ENCODE assay signal across 7 cellular contexts in the genomic region with DNA sequence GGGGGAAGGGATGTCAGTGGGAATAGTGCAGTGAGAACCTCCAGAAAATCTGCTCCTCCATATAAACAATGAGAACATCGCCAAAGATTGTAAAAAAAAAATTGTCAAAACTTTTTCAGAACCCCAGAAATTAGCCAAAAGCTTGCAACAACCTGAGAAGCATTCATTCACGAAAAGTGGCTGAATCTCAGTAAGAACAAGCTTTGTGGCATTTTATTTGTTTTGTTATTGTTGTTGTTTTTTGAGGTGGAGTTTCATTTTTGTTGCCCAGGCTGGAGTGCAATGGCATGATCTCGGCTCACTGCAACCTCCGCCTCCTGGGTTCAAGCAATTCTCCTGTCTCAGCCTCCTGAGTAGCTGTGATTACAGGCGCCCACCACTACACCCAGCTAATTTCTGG.
DNase-seq lines count a peak whose midpoint lies in the region; ATAC-seq, FAIRE-seq and TF ChIP-seq lines count a peak whose summit lies in the region.
"Not testable (repeated sequence)": the region's sequence is repeated elsewhere in the genome, so short reads cannot be mapped to it uniquely, and the experiment has no call there.

No MANE protein-coding gene starts in this region.

- H3K4me2 ChIP-seq in A549 = peak overlapping the region; percentile 74
- H3K4me2 ChIP-seq in IMR-90 (ENCODE audit: low read depth, low read length) = not testable (repeated sequence)

- H3K36me3 ChIP-seq in IMR-90 (ENCODE audit: control insufficient read depth, insufficient read depth, low read length); kidney (ENCODE audit: control insufficient read depth in 1 of 2, insufficient read depth in 2 of 2, low read length in 2 of 2); stomach: not testable (repeated sequence)

- not testable (repeated sequence) for DNase-seq in A549 (ENCODE audit: low read depth in 1 of 2, low spot score in 1 of 2); IMR-90; activated T-helper 2 cell treated with anti-CD3 and anti-CD28 coated beads, Interferon-gamma antibody, Interleukin-2, Interleukin-4, amounts not matched to agents 10 μg/mL and 5 μg/mL and 100 μg/mL, durations not matched to agents 14 hours and 24 hours and 36 hours (ENCODE audit: low spot score); MCF 10A (ENCODE audit: unreplicated experiment); kidney; progenitor cell of endocrine pancreas (ENCODE audit: low spot score, unreplicated experiment); stomach

- 0 out of 2 replicates have a peak overlapping the region, but pooled peaks have one; percentile 87 for H2BK20ac ChIP-seq in IMR-90 (ENCODE audit: low read depth, low read length)

- H2AK5ac ChIP-seq in IMR-90 (ENCODE audit: low read depth, low read length) = peak overlapping the region; percentile 87; the same call in 1 of the 2 replicates

- POLR2A ChIA-PET in A549 (lab: Yijun Ruan, JAX); IMR-90 (lab: Charles Lee; ENCODE audit: unreplicated experiment): not testable (repeated sequence)
- POLR2A ChIA-PET in MCF 10A (lab: Yijun Ruan, JAX) = interaction anchor here (0.7 to 12.1 kb wide), 20 partner anchors 8 to 282 kb away, joined by 3 to 110 read pairs (median 13); a partner anchor contains a TSS

- H2BK15ac ChIP-seq in IMR-90 (ENCODE audit: low read depth, low read length) = peak overlapping the region; percentile 91; the same call in 2 of the 3 replicates

- H2BK120ac ChIP-seq in IMR-90 (ENCODE audit: low read depth, low read length) = peak overlapping the region; percentile 76; the same call in 1 of the 2 replicates

- peak overlapping the region; percentile 67; the same call in 1 of the 2 replicates for H3K4ac ChIP-seq in IMR-90 (ENCODE audit: low read depth, low read length)

- WGBS in A549 (ENCODE audit: missing lambda C conversion rate) = 92% methylated on average over 5 of the region's 5 CpGs
- no CpG with 5 or more reads among the region's 5 CpGs for WGBS in IMR-90 (ENCODE audit: extremely low coverage in 2 of 2, insufficient read length in 1 of 2), 2 experiments
- WGBS in stomach, 5 donors = 95 to 99% (median 96%) methylated on average over 5 of the region's 5 CpGs

- not testable (repeated sequence) for H2AFZ ChIP-seq in IMR-90 (replicated peaks; ENCODE audit: low read length, poor library complexity)

- in situ Hi-C loops in IMR-90 (cut with MboI; ENCODE audit: low sequenced_read_pairs) = not testable (repeated sequence)

- H3K56ac ChIP-seq in IMR-90 (ENCODE audit: extremely low read depth, insufficient read depth, low read length) = not testable (repeated sequence)

- H3K4me1 Mint-ChIP-seq in activated T-helper 2 cell treated with anti-CD3 and anti-CD28 coated beads, Interferon-gamma antibody, Interleukin-2, Interleukin-4, amounts not matched to agents 10 μg/mL and 5 μg/mL and 100 μg/mL, durations not matched to agents 14 hours and 24 hours and 36 hours (ENCODE audit: low read depth) = peaks cover 58% of the 10 kb centered on the region
- peaks cover 29% of the 10 kb centered on the region for H3K4me1 Mint-ChIP-seq in MCF 10A (ENCODE audit: insufficient read depth, unreplicated experiment)
- peaks cover 27% of the 10 kb centered on the region for H3K4me1 Mint-ChIP-seq in progenitor cell of endocrine pancreas (ENCODE audit: low read depth)

- H3K9ac ChIP-seq in IMR-90 (ENCODE audit: low read depth, low read length); kidney (ENCODE audit: low read length in 2 of 2): not testable (repeated sequence)

- not testable (repeated sequence) for H3K4me3 Mint-ChIP-seq in activated T-helper 2 cell treated with anti-CD3 and anti-CD28 coated beads, Interferon-gamma antibody, Interleukin-2, Interleukin-4, amounts not matched to agents 10 μg/mL and 5 μg/mL and 100 μg/mL, durations not matched to agents 14 hours and 24 hours and 36 hours (ENCODE audit: low read depth); MCF 10A (ENCODE audit: unreplicated experiment); progenitor cell of endocrine pancreas (ENCODE audit: low read depth)

- H3K9me3 Mint-ChIP-seq in activated T-helper 2 cell treated with anti-CD3 and anti-CD28 coated beads, Interferon-gamma antibody, Interleukin-2, Interleukin-4, amounts not matched to agents 10 μg/mL and 5 μg/mL and 100 μg/mL, durations not matched to agents 14 hours and 24 hours and 36 hours = peaks cover 43% of the 10 kb centered on the region
- H3K9me3 Mint-ChIP-seq in MCF 10A (ENCODE audit: unreplicated experiment) (peaks cover 16% of the 10 kb centered on the region), progenitor cell of endocrine pancreas (ENCODE audit: low read depth) (peaks cover 25% of the 10 kb centered on the region)

- not testable (repeated sequence) for FAIRE-seq in A549 (lab: Jason Lieb, UNC); kidney (lab: Jason Lieb, UNC)

- H4K8ac ChIP-seq in IMR-90 (ENCODE audit: low read depth in 2 of 2, low read length in 2 of 2) = peak overlapping the region in 1 of 2 experiments; percentile 72; a peak in 1 of 4 replicates

- CTCF ChIA-PET in A549 (lab: Yijun Ruan, JAX) (interaction anchor here (1.0 to 2.5 kb wide), 4 partner anchors 12 to 234 kb away, joined by 3 to 6 read pairs (median 4); no protein-coding TSS in a partner anchor), IMR-90 (lab: Yijun Ruan, JAX) (interaction anchor here (1.3 to 1.5 kb wide), 2 partner anchors 9 to 109 kb away, joined by 3 read pairs; no protein-coding TSS in a partner anchor), MCF 10A (lab: Yijun Ruan, JAX) (interaction anchor here (1.0 to 3.6 kb wide), 6 partner anchors 15 to 284 kb away, joined by 3 to 14 read pairs (median 4); no protein-coding TSS in a partner anchor)

- ATAC-seq in A549; IMR-90 (ENCODE audit: low read depth): not testable (repeated sequence)

- H4K20me1 ChIP-seq in IMR-90 (ENCODE audit: insufficient read depth, low read length) = not testable (repeated sequence)

- not testable (repeated sequence) for H2AK9ac ChIP-seq in IMR-90 (replicated peaks; ENCODE audit: low read depth, low read length, poor library complexity)

- not testable (repeated sequence) for H3K4me3 ChIP-seq in A549; IMR-90 (ENCODE audit: insufficient read depth, low read depth, low read length); kidney (ENCODE audit: low read length in 2 of 2); stomach

- TF ChIP-seq CTCF in A549 (IDR thresholded peaks at IDR 0.05); IMR-90 (conservative IDR thresholded peaks at IDR 0.05; ENCODE audit: low read depth, low read length); MCF 10A (IDR thresholded peaks at IDR 0.05; ENCODE audit: unreplicated experiment); kidney (IDR thresholded peaks at IDR 0.05; ENCODE audit: borderline replicate concordance, extremely low read depth, insufficient read depth); progenitor cell of endocrine pancreas (IDR thresholded peaks at IDR 0.05; ENCODE audit: unreplicated experiment); stomach (IDR thresholded peaks at IDR 0.05): not testable (repeated sequence)

- not testable (repeated sequence) for TF ChIP-seq EP300 in A549 (IDR thresholded peaks at IDR 0.05); stomach (IDR thresholded peaks at IDR 0.05)

- H4K5ac ChIP-seq in IMR-90 (ENCODE audit: low read depth, low read length) = peak overlapping the region; percentile 44

- H3K27ac ChIP-seq in A549 (peak overlapping the region; percentile 73 to 94), IMR-90 (ENCODE audit: insufficient read depth, low read length) (peak overlapping the region; percentile 84; the same call in 1 of the 2 replicates), kidney (ENCODE audit: low read depth in 2 of 2, low read length in 2 of 2) (peak overlapping the region; percentile 5 to 92), stomach (peak overlapping the region in 4 of 5 donors; percentile 96 to 99 (median 99))

- H2BK5ac ChIP-seq in IMR-90 (ENCODE audit: low read depth, low read length, poor library complexity, severe bottlenecking) = not testable (repeated sequence)

- H3K27ac Mint-ChIP-seq in activated T-helper 2 cell treated with anti-CD3 and anti-CD28 coated beads, Interferon-gamma antibody, Interleukin-2, Interleukin-4, amounts not matched to agents 10 μg/mL and 5 μg/mL and 100 μg/mL, durations not matched to agents 14 hours and 24 hours and 36 hours = peak overlapping the region; percentile 23
- H3K27ac Mint-ChIP-seq in MCF 10A (ENCODE audit: low read depth, unreplicated experiment) (peak overlapping the region; percentile 90), progenitor cell of endocrine pancreas (peak overlapping the region; percentile 94)

- peaks cover 23% of the 10 kb centered on the region for H3K9me1 ChIP-seq in IMR-90 (ENCODE audit: insufficient read depth, low read length)

- H3K79me1 ChIP-seq in IMR-90 (ENCODE audit: low read depth in 1 of 2, low read length in 2 of 2) = peaks cover 14 to 38% of the 10 kb centered on the region in 2 experiments; a peak in 3 of 4 replicates

- peak overlapping the region; percentile 74 for H3K18ac ChIP-seq in IMR-90 (ENCODE audit: low read depth, low read length)

- peak overlapping the region; percentile 2; the same call in 1 of the 2 replicates for H3K14ac ChIP-seq in IMR-90 (replicated peaks; ENCODE audit: low read depth, low read length)

- H3K23ac ChIP-seq in IMR-90 (ENCODE audit: low read depth, low read length) = peak overlapping the region; percentile 1; the same call in 1 of the 2 replicates

- BruUV-seq in IMR-90 (replicated peaks; lab: Mats Ljungman, UMichigan); MCF 10A (replicated peaks; lab: Mats Ljungman, UMichigan): not testable (repeated sequence)

- H3K27me3 ChIP-seq in IMR-90 (ENCODE audit: control insufficient read depth, insufficient read depth, low read length); stomach: not testable (repeated sequence)

- peak overlapping the region; percentile 63; the same call in 1 of the 2 replicates for H4K91ac ChIP-seq in IMR-90 (ENCODE audit: insufficient read depth, low read depth, low read length)

- TF ChIP-seq RAD21 in A549 (conservative IDR thresholded peaks at IDR 0.05 in 1 of 2, IDR thresholded peaks at IDR 0.05 in 1 of 2); IMR-90 (IDR thresholded peaks at IDR 0.05; ENCODE audit: low read length): not testable (repeated sequence)

- H3K9me3 ChIP-seq in A549 = peaks cover 27% of the 10 kb centered on the region
- H3K9me3 ChIP-seq in IMR-90 (ENCODE audit: control insufficient read depth, insufficient read depth, low read length); kidney (ENCODE audit: control insufficient read depth in 1 of 2, low read length in 2 of 2); stomach: not testable (repeated sequence)

- dilution Hi-C loops in IMR-90 (cut with HindIII; ENCODE audit: low sequenced_read_pairs, unreplicated experiment) = not testable (repeated sequence)

- TF ChIP-seq POLR2A in A549 (IDR thresholded peaks at IDR 0.05; ENCODE audit: low read length); IMR-90 (IDR thresholded peaks at IDR 0.05; ENCODE audit: low read depth, low read length); stomach (IDR thresholded peaks at IDR 0.05): not testable (repeated sequence)

- intact Hi-C loops in IMR-90 (cut with micrococcal nuclease); kidney (cut with DNase I); stomach (cut with DNase I; ENCODE audit: low total_unique reads): not testable (repeated sequence)
- intact Hi-C loops in activated T-helper 2 cell treated with anti-CD3 and anti-CD28 coated beads, Interferon-gamma antibody, Interleukin-2, Interleukin-4, amounts not matched to agents 10 μg/mL and 5 μg/mL and 100 μg/mL, durations not matched to agents 14 hours and 24 hours and 36 hours (cut with micrococcal nuclease) = loop anchor here (10.0 kb wide), 1 partner anchor 284 kb away; no protein-coding TSS in a partner anchor
- intact Hi-C loops in MCF 10A (cut with micrococcal nuclease) = loop anchor here (5.0 to 10.0 kb wide), 2 partner anchors 223 to 284 kb away; a partner anchor contains a TSS

- H3K27me3 Mint-ChIP-seq in activated T-helper 2 cell treated with anti-CD3 and anti-CD28 coated beads, Interferon-gamma antibody, Interleukin-2, Interleukin-4, amounts not matched to agents 10 μg/mL and 5 μg/mL and 100 μg/mL, durations not matched to agents 14 hours and 24 hours and 36 hours (ENCODE audit: low read depth); MCF 10A (ENCODE audit: insufficient read depth, unreplicated experiment); progenitor cell of endocrine pancreas: not testable (repeated sequence)

- peaks cover 53% of the 10 kb centered on the region for H3K36me3 Mint-ChIP-seq in activated T-helper 2 cell treated with anti-CD3 and anti-CD28 coated beads, Interferon-gamma antibody, Interleukin-2, Interleukin-4, amounts not matched to agents 10 μg/mL and 5 μg/mL and 100 μg/mL, durations not matched to agents 14 hours and 24 hours and 36 hours (ENCODE audit: low read depth)
- H3K36me3 Mint-ChIP-seq in MCF 10A (ENCODE audit: insufficient read depth, unreplicated experiment) = not testable (repeated sequence)
- H3K36me3 Mint-ChIP-seq in progenitor cell of endocrine pancreas (ENCODE audit: insufficient read depth) = peaks cover 11% of the 10 kb centered on the region

- H3K4me1 ChIP-seq in A549 = peaks cover 34% of the 10 kb centered on the region
- H3K4me1 ChIP-seq in IMR-90 (ENCODE audit: control insufficient read depth, insufficient read depth, low read length) = peaks cover 29% of the 10 kb centered on the region
- H3K4me1 ChIP-seq in kidney (ENCODE audit: control insufficient read depth in 1 of 2, insufficient read depth in 1 of 2, low read depth in 1 of 2, low read length in 2 of 2) = peaks cover 30 to 48% of the 10 kb centered on the region in 2 donors
- H3K4me1 ChIP-seq in stomach = peaks cover 28 to 65% (median 52%) of the 10 kb centered on the region in 4 donors

Comparison
In these comparisons a context has a peak if more than half of its experiments do, and no peak if none do; other contexts are left out.
1. H3K27ac ChIP-seq: peak in every context shown above with its lines; median percentile 99 in stomach; 84 in IMR-90; 84 in A549; 48 in kidney.
2. H3K27ac Mint-ChIP-seq: peak in every context shown above with its lines; median percentile 94 in progenitor cell of endocrine pancreas; 90 in MCF 10A; 23 in activated T-helper 2 cell treated with anti-CD3 and anti-CD28 coated beads, Interferon-gamma antibody, Interleukin-2, Interleukin-4, amounts not matched to agents 10 μg/mL and 5 μg/mL and 100 μg/mL, durations not matched to agents 14 hours and 24 hours and 36 hours.